In the genomic region with DNA sequence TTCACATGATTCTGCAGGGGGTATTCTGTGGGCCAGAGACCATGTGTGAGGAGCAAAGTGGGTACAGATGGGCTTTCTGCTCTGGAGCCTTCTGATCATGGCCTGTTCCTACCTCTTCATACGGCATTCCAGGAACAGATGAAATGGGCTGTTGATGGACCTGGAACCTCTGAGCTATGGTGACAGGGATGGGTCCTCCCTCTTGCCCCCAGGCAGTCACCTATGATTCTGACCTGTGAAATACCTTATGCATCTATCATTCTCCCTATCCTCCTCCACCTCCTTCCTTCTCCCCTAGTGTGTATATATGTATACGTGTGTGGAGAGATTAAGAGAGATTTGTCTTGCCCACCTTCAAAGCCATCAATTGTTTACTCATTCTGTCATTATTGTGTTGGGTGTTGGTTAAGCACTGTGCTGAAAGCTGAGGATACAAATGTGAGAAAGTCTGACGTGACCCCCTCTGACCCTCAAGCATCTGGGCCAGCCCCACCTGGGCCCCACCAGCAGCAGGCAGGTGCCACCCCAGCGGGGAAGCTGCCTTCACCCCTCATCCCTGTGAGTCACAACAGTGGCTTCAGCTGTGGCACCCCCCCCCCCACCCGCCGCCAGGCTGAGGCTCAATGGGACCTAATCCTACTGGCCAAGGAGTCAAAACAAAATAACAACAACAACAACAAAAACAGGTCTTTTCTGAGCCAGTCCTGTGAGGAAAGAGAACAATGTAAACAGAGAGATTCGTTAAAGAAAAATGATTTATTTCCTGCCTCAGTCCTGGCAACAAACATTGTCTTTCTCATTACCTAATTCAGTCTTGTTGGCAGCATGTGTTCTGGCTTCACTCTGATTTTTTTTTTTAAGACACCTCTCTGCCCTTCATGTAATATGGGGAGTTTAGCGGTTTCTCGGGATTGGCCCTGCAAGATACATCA, we compare ENCODE assay signal across 14 cellular contexts.
DNase-seq lines count a peak whose midpoint lies in the region; ATAC-seq and TF ChIP-seq lines count a peak whose summit lies in the region.
"Had no signal": no experiment of that assay in that cellular context is flagged by ENCODE, and none has a peak within 500 bp of the region (broad histone marks: within the 10 kb centered on the region; RNA-seq: fewer than 3 reads in every experiment).

No MANE protein-coding gene starts in this region.

- H3K36me3 Mint-ChIP-seq in mesothelial cell of epicardium: peaks cover 2% of the 10 kb centered on the region
- no peaks in the 10 kb centered on the region for H3K36me3 Mint-ChIP-seq in activated T-cell treated with anti-CD3 and anti-CD28 coated beads, Interleukin-2, amount 50 U/mL, for 4 hours (ENCODE audit: insufficient read depth)
- H3K36me3 Mint-ChIP-seq: stimulated activated memory B cell treated with anti-CD40 and anti-IgM and Interleukin-4, amounts not matched to agents 10 μg/mL and 1 μg/mL and 100 μg/mL, for 72 hours had no signal

- TF ChIP-seq POLR2A in breast epithelium (IDR thresholded peaks at IDR 0.05): no peak

- H3K27me3 ChIP-seq in breast epithelium: no peaks in the 10 kb centered on the region
- no peaks in the 10 kb centered on the region for H3K27me3 ChIP-seq in tibial artery
- H3K27me3 ChIP-seq: foreskin keratinocyte had no signal

- no peaks in the 10 kb centered on the region for H3K9me3 ChIP-seq in breast epithelium
- H3K9me3 ChIP-seq in tibial artery: no peaks in the 10 kb centered on the region

- peaks cover 91% of the 10 kb centered on the region for H3K4me1 Mint-ChIP-seq in mesothelial cell of epicardium
- no peaks in the 10 kb centered on the region for H3K4me1 Mint-ChIP-seq in activated T-cell treated with anti-CD3 and anti-CD28 coated beads, Interleukin-2, amount 50 U/mL, for 4 hours (ENCODE audit: low read depth)
- H3K4me1 Mint-ChIP-seq: central memory CD8-positive, alpha-beta T cell; stimulated activated memory B cell treated with anti-CD40 and anti-IgM and Interleukin-4, amounts not matched to agents 10 μg/mL and 1 μg/mL and 100 μg/mL, for 72 hours had no signal

- no peak for ATAC-seq in GM19023 (IDR thresholded peaks at IDR 0.05; ENCODE audit: unreplicated experiment)
- ATAC-seq in activated T-cell treated with anti-CD3 and anti-CD28 coated beads, Interleukin-2, amount 50 U/mL, for 4 hours: no peak
- no peak for ATAC-seq in HG03521 (IDR thresholded peaks at IDR 0.05; ENCODE audit: unreplicated experiment)
- ATAC-seq: stimulated activated memory B cell treated with anti-CD40 and anti-IgM and Interleukin-4, amounts not matched to agents 10 μg/mL and 1 μg/mL and 100 μg/mL, for 72 hours had no signal

- H3K4me1 ChIP-seq in breast epithelium (no peaks in the 10 kb centered on the region), tibial artery (peaks cover 0 to 55% (median 32%) of the 10 kb centered on the region in 4 donors)

- H3K27me3 Mint-ChIP-seq in mesothelial cell of epicardium (ENCODE audit: low read depth): no peaks in the 10 kb centered on the region
- H3K27me3 Mint-ChIP-seq in activated T-cell treated with anti-CD3 and anti-CD28 coated beads, Interleukin-2, amount 50 U/mL, for 4 hours (ENCODE audit: low read depth): no peaks in the 10 kb centered on the region
- H3K27me3 Mint-ChIP-seq: central memory CD8-positive, alpha-beta T cell; stimulated activated memory B cell treated with anti-CD40 and anti-IgM and Interleukin-4, amounts not matched to agents 10 μg/mL and 1 μg/mL and 100 μg/mL, for 72 hours had no signal

- H3K27ac Mint-ChIP-seq in mesothelial cell of epicardium: peak overlapping the region; percentile 92
- H3K27ac Mint-ChIP-seq: stimulated activated memory B cell treated with anti-CD40 and anti-IgM and Interleukin-4, amounts not matched to agents 10 μg/mL and 1 μg/mL and 100 μg/mL, for 72 hours had no signal

- H3K4me3 ChIP-seq in breast epithelium: no peak overlapping the region
- no peak overlapping the region for H3K4me3 ChIP-seq in tibial artery

- peak; percentile 14 for DNase-seq in LoVo (ENCODE audit: low spot score)
- no peak for DNase-seq in breast epithelium (ENCODE audit: low spot score in 2 of 2)
- DNase-seq in mesothelial cell of epicardium (ENCODE audit: low spot score in 2 of 2, unreplicated experiment in 2 of 2): no peak
- DNase-seq in tibial artery: no peak
- DNase-seq in NCI-H2171 (lab: John Stamatoyannopoulos, UW): no peak
- no peak for DNase-seq in activated T-cell treated with anti-CD3 and anti-CD28 coated beads, Interleukin-2, amount 50 U/mL, for 4 hours
- DNase-seq: NCI-H1930; stimulated activated CD4-positive, alpha-beta T cell treated with anti-CD3 and anti-CD28 coated beads, Interleukin-2, amount 100 ng/mL, for 48 hours; T-helper 2 cell had no signal

- H3K27ac ChIP-seq in breast epithelium (peak overlapping the region; percentile 76 to 84), tibial artery (peak overlapping the region; percentile 77 to 80)
- H3K27ac ChIP-seq: foreskin keratinocyte had no signal

- intact Hi-C loops in breast epithelium (cut with DNase I; ENCODE audit: low total_unique reads) (no loop called here), tibial artery (cut with DNase I; ENCODE audit: low total_unique reads) (no loop called here)

- peaks cover 4% of the 10 kb centered on the region for H3K9me3 Mint-ChIP-seq in mesothelial cell of epicardium
- no peaks in the 10 kb centered on the region for H3K9me3 Mint-ChIP-seq in activated T-cell treated with anti-CD3 and anti-CD28 coated beads, Interleukin-2, amount 50 U/mL, for 4 hours
- H3K9me3 Mint-ChIP-seq: central memory CD8-positive, alpha-beta T cell had no signal

- H3K36me3 ChIP-seq in breast epithelium (no peaks in the 10 kb centered on the region), tibial artery (no peaks in the 10 kb centered on the region)

- no peak for TF ChIP-seq CTCF in breast epithelium (IDR thresholded peaks at IDR 0.05)
- no peak for TF ChIP-seq CTCF in mesothelial cell of epicardium (IDR thresholded peaks at IDR 0.05; ENCODE audit: unreplicated experiment)
- TF ChIP-seq CTCF in tibial artery (IDR thresholded peaks at IDR 0.05): no peak

- H3K4me3 Mint-ChIP-seq in mesothelial cell of epicardium: no peak overlapping the region
- H3K4me3 Mint-ChIP-seq in activated T-cell treated with anti-CD3 and anti-CD28 coated beads, Interleukin-2, amount 50 U/mL, for 4 hours: no peak overlapping the region
- H3K4me3 Mint-ChIP-seq: central memory CD8-positive, alpha-beta T cell; stimulated activated memory B cell treated with anti-CD40 and anti-IgM and Interleukin-4, amounts not matched to agents 10 μg/mL and 1 μg/mL and 100 μg/mL, for 72 hours had no signal
